8 cellular contexts compared by ENCODE assay signal in the genomic region with DNA sequence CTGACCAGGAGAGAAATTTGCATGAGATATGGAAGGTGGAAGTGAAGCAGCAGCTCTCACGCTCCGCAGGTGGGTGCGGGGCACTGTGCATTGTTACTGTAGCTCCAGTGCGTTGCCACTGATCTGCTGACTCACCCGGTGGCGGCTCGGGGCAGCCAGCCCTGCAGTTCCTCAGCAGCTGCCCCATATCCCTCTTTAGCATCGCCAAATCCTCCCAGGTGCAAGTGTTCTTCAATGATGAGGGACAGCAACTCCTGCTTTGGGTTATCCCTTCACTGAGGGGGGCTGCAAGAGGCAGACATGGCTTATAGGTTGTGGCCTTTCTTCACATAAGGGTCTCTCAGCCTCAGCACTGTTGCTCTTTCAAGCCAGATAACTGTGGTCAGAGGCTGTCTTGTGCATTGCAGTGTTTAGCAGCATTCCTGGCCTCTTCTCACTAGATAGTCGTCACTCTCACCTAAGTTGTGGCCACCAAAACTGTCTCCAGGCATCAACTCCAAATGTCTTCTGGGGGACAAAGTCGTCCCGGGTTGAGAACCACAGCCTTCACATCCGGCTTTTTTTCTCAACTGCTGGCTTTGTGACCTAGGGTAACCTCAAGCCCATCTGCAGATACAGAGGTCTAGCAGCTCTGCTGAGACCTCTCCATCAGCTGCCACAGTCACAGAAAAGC.
DNase-seq lines count a peak whose midpoint lies in the region; ATAC-seq, FAIRE-seq and TF ChIP-seq lines count a peak whose summit lies in the region.

No MANE protein-coding gene starts in this region.

- intact Hi-C loops in CD4-positive, alpha-beta T cell (cut with DNase I, micrococcal nuclease): loop anchor here (5.0 to 10.0 kb wide), 2 partner anchors 356 to 439 kb away; a partner anchor contains a TSS
- intact Hi-C loops in HepG2 (cut with micrococcal nuclease; ENCODE audit: unreplicated experiment): loop anchor here (5.0 to 10.0 kb wide), 4 partner anchors 141 to 731 kb away; a partner anchor contains a TSS

- POLR2A ChIA-PET in CD4-positive, alpha-beta T cell (lab: Charles Lee): interaction anchor here (0.5 to 1.6 kb wide), 4 partner anchors 53 to 185 kb away, joined by 3 to 6 read pairs (median 3); no protein-coding TSS in a partner anchor
- POLR2A ChIA-PET in RWPE1 (lab: Yijun Ruan, JAX; ENCODE audit: low non-redundant PET): no interaction called here
- POLR2A ChIA-PET in HepG2 (lab: Yijun Ruan, JAX): interaction anchor here (1.1 kb wide), 1 partner anchor 156 kb away, joined by 3 read pairs; no protein-coding TSS in a partner anchor

- no peak overlapping the region for H3K27ac ChIP-seq in CD4-positive, alpha-beta T cell (ENCODE audit: low read depth, low read length)
- H3K27ac ChIP-seq in RWPE1 (no peak overlapping the region), HepG2 (ENCODE audit: extremely low read length, insufficient read depth, low read length) (peak overlapping the region; percentile 57)

- H3K36me3 ChIP-seq in HepG2 (replicated peaks in 1 of 2; ENCODE audit: control insufficient read depth in 1 of 2, insufficient read depth in 2 of 2, low read length in 2 of 2): no peaks in the 10 kb centered on the region

- TF ChIP-seq EP300 in HepG2 (IDR thresholded peaks at IDR 0.05; ENCODE audit: low read depth in 2 of 2, low read length in 2 of 2) (0 out of 4 replicates have a peak, but pooled peaks of 1 of the 2 experiments have one; percentile 23), HepG2 (CRISPR knock-in tag; IDR thresholded peaks at IDR 0.05; ENCODE audit: borderline replicate concordance) (no peak)

- BruUV-seq in HepG2 (replicated peaks; lab: Mats Ljungman, UMichigan): no TSS peak

- H4K20me1 ChIP-seq in HepG2 (ENCODE audit: insufficient read depth, low read length): no peaks in the 10 kb centered on the region

- peak; percentile 23 for FAIRE-seq in HepG2 (lab: Jason Lieb, UNC)

- TF ChIP-seq POLR2A in HepG2 (IDR thresholded peaks at IDR 0.05; ENCODE audit: insufficient read depth in 1 of 2, low read depth in 2 of 2, low read length in 2 of 2): peak in 1 of 2 experiments; percentile 50; a peak in 2 of 4 replicates

- H3K4me1 ChIP-seq in HepG2 (ENCODE audit: insufficient read depth, low read length): peaks cover 46% of the 10 kb centered on the region

- peak; percentile 16 to 66 (median 46) for DNase-seq in CD4-positive, alpha-beta T cell
- DNase-seq in RWPE1 (ENCODE audit: low spot score) (peak; percentile 34), HepG2 (ENCODE audit: low spot score) (peak; percentile 61), HFFc6 (no peak)
- peak; percentile 25 for DNase-seq in activated gamma-delta T cell treated with anti-CD3 and anti-CD28 coated beads, Interleukin-2, amount 50 U/mL, for 16 hours (ENCODE audit: low read depth)
- peak; percentile 24 to 57 for DNase-seq in stimulated activated CD8-positive, alpha-beta memory T cell treated with anti-CD3 and anti-CD28 coated beads, Interleukin-7, amount 100 ng/mL, for 48 hours (ENCODE audit: extremely low read depth in 1 of 2, low read depth in 1 of 2)

- peak; percentile 87 for ATAC-seq in CD4-positive, alpha-beta T cell (ENCODE audit: poor library complexity)
- ATAC-seq in GM19395 (IDR thresholded peaks at IDR 0.05; ENCODE audit: unreplicated experiment) (peak; percentile 88), HG03442 (IDR thresholded peaks at IDR 0.05; ENCODE audit: unreplicated experiment) (peak; percentile 88), HepG2 (peak; percentile 99)

- H3K36me3 Mint-ChIP-seq in CD4-positive, alpha-beta T cell (ENCODE audit: low read depth): no peaks in the 10 kb centered on the region
- no peaks in the 10 kb centered on the region for H3K36me3 Mint-ChIP-seq in HFFc6 (ENCODE audit: low read depth)

- no peaks in the 10 kb centered on the region for H3K9me3 Mint-ChIP-seq in CD4-positive, alpha-beta T cell
- no peaks in the 10 kb centered on the region for H3K9me3 Mint-ChIP-seq in HFFc6

- peak overlapping the region; percentile 56 for H3K9ac ChIP-seq in HepG2 (ENCODE audit: insufficient read depth, low read depth, low read length)

- in situ Hi-C loops in HepG2 (cut with HindIII; ENCODE audit: extremely low pct_ligation_motif_present, low pct_unique_long_range_greater_than_20kb): loop anchor here (25.0 kb wide), 1 partner anchor 736 kb away; no protein-coding TSS in a partner anchor

- H3K27me3 Mint-ChIP-seq in CD4-positive, alpha-beta T cell: no peaks in the 10 kb centered on the region
- peaks cover 10% of the 10 kb centered on the region for H3K27me3 Mint-ChIP-seq in HFFc6 (ENCODE audit: insufficient read depth)

- peak overlapping the region; percentile 62 for H3K4me3 Mint-ChIP-seq in CD4-positive, alpha-beta T cell
- no peak overlapping the region for H3K4me3 Mint-ChIP-seq in HFFc6

- no peak for TF ChIP-seq CTCF in CD4-positive, alpha-beta T cell (IDR thresholded peaks at IDR 0.05)
- TF ChIP-seq CTCF in RWPE1 (conservative IDR thresholded peaks at IDR 0.05; ENCODE audit: low read depth): no peak
- TF ChIP-seq CTCF in HepG2 (CRISPR knock-in tag; IDR thresholded peaks at IDR 0.05): no peak
- TF ChIP-seq CTCF in HFFc6 (IDR thresholded peaks at IDR 0.05): no peak

- peak overlapping the region; percentile 100 for H3K4me2 ChIP-seq in HepG2 (ENCODE audit: low read depth, low read length)

- H3K27ac Mint-ChIP-seq in CD4-positive, alpha-beta T cell: peak overlapping the region; percentile 37
- no peak overlapping the region for H3K27ac Mint-ChIP-seq in HFFc6

- no peaks in the 10 kb centered on the region for H3K27me3 ChIP-seq in CD4-positive, alpha-beta T cell (ENCODE audit: control insufficient read depth, insufficient read depth, low read length)
- no peaks in the 10 kb centered on the region for H3K27me3 ChIP-seq in HepG2 (ENCODE audit: control insufficient read depth in 1 of 2, insufficient read depth in 2 of 2, low read length in 2 of 2)

- H3K9me3 ChIP-seq in CD4-positive, alpha-beta T cell (ENCODE audit: control insufficient read depth, low read length): no peaks in the 10 kb centered on the region
- no peaks in the 10 kb centered on the region for H3K9me3 ChIP-seq in HepG2 (ENCODE audit: low read length)

- H3K4me1 Mint-ChIP-seq in CD4-positive, alpha-beta T cell (ENCODE audit: low read depth): peaks cover 16% of the 10 kb centered on the region
- H3K4me1 Mint-ChIP-seq in HFFc6 (ENCODE audit: low read depth): peaks cover 18% of the 10 kb centered on the region

- 5% methylated on average over 10 of the region's 12 CpGs for WGBS in HepG2 (ENCODE audit: low lambda C conversion rate)

- H3K4me3 ChIP-seq in HepG2 (replicated peaks in 1 of 3; ENCODE audit: insufficient read depth in 1 of 3, low read depth in 2 of 3, low read length in 3 of 3): peak overlapping the region; percentile 51 to 71 (median 56); a peak in 5 of 6 replicates

- H2AFZ ChIP-seq in HepG2 (ENCODE audit: low read length): peak overlapping the region; percentile 82

- no peaks in the 10 kb centered on the region for H3K79me2 ChIP-seq in HepG2 (ENCODE audit: insufficient read depth, low read length)

- no peak for TF ChIP-seq RAD21 in HepG2 (CRISPR knock-in tag; IDR thresholded peaks at IDR 0.05)

- CTCF ChIA-PET in CD4-positive, alpha-beta T cell (lab: Charles Lee): interaction anchor here (1.1 kb wide), 1 partner anchor 53 kb away, joined by 3 read pairs; no protein-coding TSS in a partner anchor
- CTCF ChIA-PET in RWPE1 (lab: Yijun Ruan, JAX) (interaction anchor here (0.7 kb wide), 1 partner anchor 1905 kb away, joined by 3 read pairs; no protein-coding TSS in a partner anchor), HepG2 (lab: Yijun Ruan, JAX; ENCODE audit: low intra/inter-chr PET ratio, low total read pairs) (no interaction called here)

TF ChIP-seq in HepG2, 621 proteins besides CTCF, POLR2A, EP300 and RAD21 (continues in another document):
- TF ChIP-seq MEIS1 (CRISPR knock-in tag; IDR thresholded peaks at IDR 0.05; ENCODE audit: borderline replicate concordance) (0 out of 2 replicates have a peak, but pooled peaks have one; percentile 54), MXI1 (IDR thresholded peaks at IDR 0.05; ENCODE audit: borderline replicate concordance, low read depth, low read length) (no peak), ZFP36L1 (CRISPR knock-in tag; IDR thresholded peaks at IDR 0.05) (no peak), ZNF766 (CRISPR knock-in tag; IDR thresholded peaks at IDR 0.05; ENCODE audit: borderline replicate concordance) (peak; percentile 51; the same call in 1 of the 2 replicates), ZNF160 (CRISPR knock-in tag; IDR thresholded peaks at IDR 0.05) (0 out of 2 replicates have a peak, but pooled peaks have one; percentile 57), ZNF547 (CRISPR knock-in tag; IDR thresholded peaks at IDR 0.05) (peak; percentile 64; the same call in 1 of the 2 replicates), ZNF232 (CRISPR knock-in tag; IDR thresholded peaks at IDR 0.05; ENCODE audit: borderline replicate concordance) (peak; percentile 67; the same call in 1 of the 2 replicates), FOXJ3 (CRISPR knock-in tag; IDR thresholded peaks at IDR 0.05; ENCODE audit: borderline replicate concordance) (peak; percentile 55; the same call in 1 of the 2 replicates), NR1H2 (CRISPR knock-in tag; IDR thresholded peaks at IDR 0.05; ENCODE audit: borderline replicate concordance, low read depth) (peak; percentile 75; the same call in 1 of the 2 replicates), HOXA3 (CRISPR knock-in tag; IDR thresholded peaks at IDR 0.05) (peak; percentile 46; the same call in 1 of the 2 replicates)
- TF ChIP-seq, protein P1, sequence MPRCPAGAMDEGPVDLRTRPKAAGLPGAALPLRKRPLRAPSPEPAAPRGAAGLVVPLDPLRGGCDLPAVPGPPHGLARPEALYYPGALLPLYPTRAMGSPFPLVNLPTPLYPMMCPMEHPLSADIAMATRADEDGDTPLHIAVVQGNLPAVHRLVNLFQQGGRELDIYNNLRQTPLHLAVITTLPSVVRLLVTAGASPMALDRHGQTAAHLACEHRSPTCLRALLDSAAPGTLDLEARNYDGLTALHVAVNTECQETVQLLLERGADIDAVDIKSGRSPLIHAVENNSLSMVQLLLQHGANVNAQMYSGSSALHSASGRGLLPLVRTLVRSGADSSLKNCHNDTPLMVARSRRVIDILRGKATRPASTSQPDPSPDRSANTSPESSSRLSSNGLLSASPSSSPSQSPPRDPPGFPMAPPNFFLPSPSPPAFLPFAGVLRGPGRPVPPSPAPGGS (CRISPR knock-in tag; IDR thresholded peaks at IDR 0.05): no peak
